In the genomic region with DNA sequence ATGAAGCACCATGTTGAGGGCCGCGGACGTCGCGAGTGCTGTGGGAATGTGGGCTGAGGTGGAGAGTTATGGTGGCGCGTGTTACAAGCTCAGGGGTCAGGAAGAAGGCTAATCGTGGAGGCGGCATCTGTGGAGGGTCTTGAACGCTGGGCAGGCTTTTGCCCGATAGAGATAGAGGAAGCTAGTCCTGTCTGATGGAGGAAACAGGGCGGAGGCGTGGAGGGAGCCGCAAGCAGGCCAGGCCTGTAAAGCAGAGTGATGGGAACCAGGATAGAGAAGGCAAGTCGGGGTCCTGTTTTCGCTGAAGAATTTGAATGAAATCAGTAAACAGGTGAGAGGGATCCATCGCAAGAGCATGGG, we compare ENCODE assay signal across 8 cellular contexts.
DNase-seq lines count a peak whose midpoint lies in the region; ATAC-seq and TF ChIP-seq lines count a peak whose summit lies in the region.
"Not testable (repeated sequence)": the region's sequence is repeated elsewhere in the genome, so short reads cannot be mapped to it uniquely, and the experiment has no call there.

No MANE protein-coding gene starts in this region.

- peak overlapping the region; percentile 89 for H3K27ac Mint-ChIP-seq in activated CD4-positive, alpha-beta T cell treated with anti-CD3 and anti-CD28 coated beads, Interleukin-2, amount 10 ng/mL, durations not matched to agents 24 days and 14 days

- dilution Hi-C loops in IMR-90 (cut with HindIII; ENCODE audit: low sequenced_read_pairs, unreplicated experiment): not testable (repeated sequence)

- peak overlapping the region; percentile 60; the same call in 1 of the 2 replicates for H2BK120ac ChIP-seq in IMR-90 (ENCODE audit: low read depth, low read length)

- intact Hi-C loops in IMR-90 (cut with micrococcal nuclease); esophagus squamous epithelium (cut with DNase I); left lung (cut with DNase I); testis (cut with DNase I; ENCODE audit: low total_unique reads): not testable (repeated sequence)
- intact Hi-C loops in activated CD4-positive, alpha-beta T cell treated with anti-CD3 and anti-CD28 coated beads, Interleukin-2, amount 10 ng/mL, durations not matched to agents 24 days and 14 days (cut with micrococcal nuclease): loop anchor here (5.0 to 10.0 kb wide), 2 partner anchors 1679 to 1772 kb away; no protein-coding TSS in a partner anchor

- not testable (repeated sequence) for TF ChIP-seq CTCF in IMR-90 (conservative IDR thresholded peaks at IDR 0.05; ENCODE audit: low read depth, low read length); astrocyte of the spinal cord (IDR thresholded peaks at IDR 0.05; ENCODE audit: low read depth, low read length); esophagus squamous epithelium (IDR thresholded peaks at IDR 0.05); left lung (IDR thresholded peaks at IDR 0.05); parathyroid adenoma (IDR thresholded peaks at IDR 0.05); testis (IDR thresholded peaks at IDR 0.05)

- H3K79me1 ChIP-seq in IMR-90 (ENCODE audit: low read depth in 1 of 2, low read length in 2 of 2): not testable (repeated sequence)

- not testable (repeated sequence) for H3K27me3 Mint-ChIP-seq in activated CD4-positive, alpha-beta T cell treated with anti-CD3 and anti-CD28 coated beads, Interleukin-2, amount 10 ng/mL, durations not matched to agents 24 days and 14 days

- peak overlapping the region; percentile 79 to 87 for H4K8ac ChIP-seq in IMR-90 (ENCODE audit: low read depth in 2 of 2, low read length in 2 of 2)

- not testable (repeated sequence) for H4K20me1 ChIP-seq in BLaER1; IMR-90 (ENCODE audit: insufficient read depth, low read length)

- not testable (repeated sequence) for TF ChIP-seq RAD21 in IMR-90 (IDR thresholded peaks at IDR 0.05; ENCODE audit: low read length)

- in situ Hi-C loops in IMR-90 (cut with MboI; ENCODE audit: low sequenced_read_pairs); astrocyte of the spinal cord (cut with HindIII; ENCODE audit: low sequenced_read_pairs): not testable (repeated sequence)

- not testable (repeated sequence) for H3K4me1 ChIP-seq in BLaER1; IMR-90 (ENCODE audit: control insufficient read depth, insufficient read depth, low read length); left lung; parathyroid adenoma; testis
- peaks cover 0 to 18% (median 0%) of the 10 kb centered on the region in 3 donors for H3K4me1 ChIP-seq in esophagus squamous epithelium

- peak overlapping the region; percentile 50 for H4K5ac ChIP-seq in IMR-90 (ENCODE audit: low read depth, low read length)

- WGBS in IMR-90 (ENCODE audit: extremely low coverage in 2 of 2, insufficient read length in 1 of 2), 2 experiments: 100% methylated on average over 1 of the region's 17 CpGs; no CpG with 5 or more reads in 1 of the 2 experiments
- WGBS in esophagus squamous epithelium, 2 donors: 76 to 79% methylated on average over 14 to 17 of the region's 17 CpGs
- WGBS in testis, 2 donors: 39 to 60% methylated on average over 17 of the region's 17 CpGs

- H3K23ac ChIP-seq in IMR-90 (ENCODE audit: low read depth, low read length): not testable (repeated sequence)

- H3K4me2 ChIP-seq in BLaER1 (peak overlapping the region; percentile 56), IMR-90 (ENCODE audit: low read depth, low read length) (peak overlapping the region; percentile 19; the same call in 1 of the 2 replicates), parathyroid adenoma (ENCODE audit: low read length) (peak overlapping the region; percentile 72)

- H3K27me3 ChIP-seq in BLaER1; IMR-90 (ENCODE audit: control insufficient read depth, insufficient read depth, low read length); esophagus squamous epithelium; left lung; parathyroid adenoma (ENCODE audit: control insufficient read depth, insufficient read depth, low read length); testis: not testable (repeated sequence)

- peaks cover 16% of the 10 kb centered on the region for H3K36me3 Mint-ChIP-seq in activated CD4-positive, alpha-beta T cell treated with anti-CD3 and anti-CD28 coated beads, Interleukin-2, amount 10 ng/mL, durations not matched to agents 24 days and 14 days (ENCODE audit: low read depth)

- H2BK5ac ChIP-seq in IMR-90 (ENCODE audit: low read depth, low read length, poor library complexity, severe bottlenecking): not testable (repeated sequence)

- H3K79me2 ChIP-seq in parathyroid adenoma: not testable (repeated sequence)

- H3K9me3 ChIP-seq in BLaER1; IMR-90 (ENCODE audit: control insufficient read depth, insufficient read depth, low read length); esophagus squamous epithelium; left lung; parathyroid adenoma (ENCODE audit: control insufficient read depth, low read length); testis: not testable (repeated sequence)

- not testable (repeated sequence) for H2AK9ac ChIP-seq in IMR-90 (replicated peaks; ENCODE audit: low read depth, low read length, poor library complexity)

- not testable (repeated sequence) for H3K18ac ChIP-seq in IMR-90 (ENCODE audit: low read depth, low read length)

- H3K27ac ChIP-seq in BLaER1: peak overlapping the region; percentile 62
- H3K27ac ChIP-seq in IMR-90 (ENCODE audit: insufficient read depth, low read length): not testable (repeated sequence)
- peak overlapping the region; percentile 65 to 88 (median 72) for H3K27ac ChIP-seq in esophagus squamous epithelium
- H3K27ac ChIP-seq in left lung: peak overlapping the region; percentile 39 to 83
- peak overlapping the region; percentile 26 for H3K27ac ChIP-seq in parathyroid adenoma
- H3K27ac ChIP-seq in testis: peak overlapping the region; percentile 83 to 87

- H3K9me1 ChIP-seq in IMR-90 (ENCODE audit: insufficient read depth, low read length): not testable (repeated sequence)

- POLR2A ChIA-PET in IMR-90 (lab: Charles Lee; ENCODE audit: unreplicated experiment): not testable (repeated sequence)

- not testable (repeated sequence) for H3K56ac ChIP-seq in IMR-90 (ENCODE audit: extremely low read depth, insufficient read depth, low read length)

- peaks cover 14% of the 10 kb centered on the region for H3K9me3 Mint-ChIP-seq in activated CD4-positive, alpha-beta T cell treated with anti-CD3 and anti-CD28 coated beads, Interleukin-2, amount 10 ng/mL, durations not matched to agents 24 days and 14 days

- H3K4me1 Mint-ChIP-seq in activated CD4-positive, alpha-beta T cell treated with anti-CD3 and anti-CD28 coated beads, Interleukin-2, amount 10 ng/mL, durations not matched to agents 24 days and 14 days: peaks cover 20% of the 10 kb centered on the region

- not testable (repeated sequence) for ATAC-seq in IMR-90 (ENCODE audit: low read depth); left lung

- H4K91ac ChIP-seq in IMR-90 (ENCODE audit: insufficient read depth, low read depth, low read length): 0 out of 2 replicates have a peak overlapping the region, but pooled peaks have one; percentile 35

- not testable (repeated sequence) for DNase-seq in IMR-90; activated CD4-positive, alpha-beta T cell treated with anti-CD3 and anti-CD28 coated beads, Interleukin-2, amount 10 ng/mL, durations not matched to agents 24 days and 14 days; astrocyte of the spinal cord (ENCODE audit: low read depth, low spot score); esophagus squamous epithelium (lab: John Stamatoyannopoulos, UW); left lung
- peak; percentile 18 for DNase-seq in testis

- H3K4ac ChIP-seq in IMR-90 (ENCODE audit: low read depth, low read length): 0 out of 2 replicates have a peak overlapping the region, but pooled peaks have one; percentile 50

- peak overlapping the region; percentile 71 for H3K4me3 ChIP-seq in BLaER1
- H3K4me3 ChIP-seq in IMR-90 (ENCODE audit: insufficient read depth, low read depth, low read length): peak overlapping the region; percentile 91
- peak overlapping the region; percentile 68 for H3K4me3 ChIP-seq in astrocyte of the spinal cord (ENCODE audit: low read depth, low read length)
- peak overlapping the region; percentile 49 to 70 (median 61) for H3K4me3 ChIP-seq in esophagus squamous epithelium
- H3K4me3 ChIP-seq in left lung: peak overlapping the region; percentile 41 to 68
- peak overlapping the region; percentile 70 for H3K4me3 ChIP-seq in parathyroid adenoma (ENCODE audit: low read depth, low read length)
- H3K4me3 ChIP-seq in testis: peak overlapping the region; percentile 63 to 80

- not testable (repeated sequence) for H2BK20ac ChIP-seq in IMR-90 (ENCODE audit: low read depth, low read length)

- not testable (repeated sequence) for H2AFZ ChIP-seq in IMR-90 (replicated peaks; ENCODE audit: low read length, poor library complexity)
- H2AFZ ChIP-seq in parathyroid adenoma: peak overlapping the region; percentile 85

- not testable (repeated sequence) for H3K36me3 ChIP-seq in BLaER1; IMR-90 (ENCODE audit: control insufficient read depth, insufficient read depth, low read length); esophagus squamous epithelium; left lung; parathyroid adenoma (ENCODE audit: control insufficient read depth, insufficient read depth, low read length); testis (ENCODE audit: low read depth, missing control alignments)

- H3K4me3 Mint-ChIP-seq in activated CD4-positive, alpha-beta T cell treated with anti-CD3 and anti-CD28 coated beads, Interleukin-2, amount 10 ng/mL, durations not matched to agents 24 days and 14 days: peak overlapping the region; percentile 99

- H2AK5ac ChIP-seq in IMR-90 (ENCODE audit: low read depth, low read length): not testable (repeated sequence)

- H2BK15ac ChIP-seq in IMR-90 (ENCODE audit: low read depth, low read length): not testable (repeated sequence)

- H3K14ac ChIP-seq in IMR-90 (replicated peaks; ENCODE audit: low read depth, low read length): peak overlapping the region; percentile 51; the same call in 1 of the 2 replicates

- not testable (repeated sequence) for TF ChIP-seq POLR2A in IMR-90 (IDR thresholded peaks at IDR 0.05; ENCODE audit: low read depth, low read length); esophagus squamous epithelium (IDR thresholded peaks at IDR 0.05); testis (IDR thresholded peaks at IDR 0.05)

- not testable (repeated sequence) for BruUV-seq in IMR-90 (replicated peaks; lab: Mats Ljungman, UMichigan)

- peak overlapping the region; percentile 76 for H3K9ac ChIP-seq in BLaER1
- not testable (repeated sequence) for H3K9ac ChIP-seq in IMR-90 (ENCODE audit: low read depth, low read length); parathyroid adenoma

- CTCF ChIA-PET in IMR-90 (lab: Yijun Ruan, JAX): not testable (repeated sequence)

Comparison
In these comparisons a context has a peak if more than half of its experiments do, and no peak if none do; other contexts are left out.
1. H3K4me2 ChIP-seq: peak in every context shown above with its lines; median percentile 72 in parathyroid adenoma; 56 in BLaER1; 19 in IMR-90.